Comparison of ENCODE assay signal across 21 cellular contexts in genomic region chr6:125213936-125214335, GRCh38.
"Had no signal": no experiment of that assay in that cellular context is flagged by ENCODE, and none has a peak within 500 bp of the region (broad histone marks: within the 10 kb centered on the region; RNA-seq: fewer than 3 reads in every experiment).

No MANE protein-coding gene starts in this region.

- H3K36me3 ChIP-seq: brain microvascular endothelial cell, lower lobe of right lung, right atrium auricular region, upper lobe of right lung had no signal

- H3K27ac ChIP-seq: brain microvascular endothelial cell, epithelial cell of prostate, lower lobe of right lung, right atrium auricular region, skin epidermis, testis, upper lobe of right lung had no signal

- H3K4me3 ChIP-seq: lower lobe of right lung, right atrium auricular region, skin epidermis, testis, upper lobe of right lung had no signal

- H3K27me3 ChIP-seq: brain microvascular endothelial cell, right atrium auricular region, testis, upper lobe of right lung had no signal

- H3K9me3 ChIP-seq: lower lobe of right lung, right atrium auricular region, testis, upper lobe of right lung had no signal

- ATAC-seq: activated naive CD8-positive, alpha-beta T cell treated with anti-CD3 and anti-CD28 coated beads, Interleukin-2, amount 50 U/mL, for 24 hours; lower lobe of right lung; upper lobe of right lung had no signal

- DNase-seq: activated CD4-positive, alpha-beta T cell treated with anti-CD3 and anti-CD28 coated beads for 1 hour; activated CD8-positive, alpha-beta memory T cell treated with anti-CD3 and anti-CD28 coated beads for 24 hours; activated CD8-positive, alpha-beta memory T cell treated with anti-CD3 and anti-CD28 coated beads, Interleukin-2, amount 50 U/mL, for 48 hours; activated effector memory CD4-positive, alpha-beta T cell treated with Interleukin-2 at 50 U/mL for 16 hours; activated naive CD4-positive, alpha-beta T cell treated with anti-CD3 and anti-CD28 coated beads, Interleukin-2, amount 10 ng/mL, durations not matched to agents 7 days and 5 days; activated naive CD8-positive, alpha-beta T cell treated with anti-CD3 and anti-CD28 coated beads, Interleukin-2, amount 50 U/mL, for 24 hours; activated T-cell treated with anti-CD3 and anti-CD28 coated beads, Interleukin-2, amount 50 U/mL, for 48 hours; anterior cingulate cortex; brain microvascular endothelial cell; central memory CD4-positive, alpha-beta T cell; endodermal cell; foreskin melanocyte; hypothalamus; lower lobe of right lung; nucleus accumbens; stimulated activated CD4-positive, alpha-beta T cell treated with anti-CD3 and anti-CD28 coated beads, Interleukin-4, amount 100 ng/mL, for 1 hour; testis; upper lobe of right lung had no signal

- H3K4me1 ChIP-seq: lower lobe of right lung, testis, upper lobe of right lung had no signal
